9 cellular contexts compared by ENCODE assay signal in genomic region chr6:69791065-69791471, GRCh38. TPM values are rescaled to one million over a fixed set of nuclear protein-coding genes. Genes with fewer than 3 reads are reported as not detected.
A peak's percentile ranks its signal among the peaks of the same experiment; 100 is the strongest.
DNase-seq lines count a peak whose midpoint lies in the region; ATAC-seq, FAIRE-seq and TF ChIP-seq lines count a peak whose summit lies in the region.
"Had no signal": no experiment of that assay in that cellular context is flagged by ENCODE, and none has a peak within 500 bp of the region (broad histone marks: within the 10 kb centered on the region; RNA-seq: fewer than 3 reads in every experiment).

No MANE protein-coding gene starts in this region.

- H3K4me3 ChIP-seq in K562 (no peak overlapping the region), osteoblast (ENCODE audit: insufficient read depth, low read length) (no peak overlapping the region)

- H2AFZ ChIP-seq in K562 (ENCODE audit: low read depth, low read length) (no peak overlapping the region), osteoblast (ENCODE audit: low read length) (no peak overlapping the region)

- ATAC-seq in GM19324 (IDR thresholded peaks at IDR 0.05; ENCODE audit: low FRiP score, unreplicated experiment) = peak; percentile 62
- ATAC-seq in HG02981 (IDR thresholded peaks at IDR 0.05; ENCODE audit: unreplicated experiment) = peak; percentile 61
- ATAC-seq in K562 = peak; percentile 9; the same call in 2 of the 3 replicates

- no peak for TF ChIP-seq POLR2A in K562 (conservative IDR thresholded peaks at IDR 0.05)

- WGBS in K562 (ENCODE audit: insufficient coverage, low coverage, missing lambda C conversion rate) = 56% methylated on average over 2 of the region's 2 CpGs

- H3K4me2 ChIP-seq in K562 (ENCODE audit: insufficient read depth, low read length) (no peak overlapping the region), osteoblast (ENCODE audit: insufficient read depth, low read length) (no peak overlapping the region)

- no peak for TF ChIP-seq CTCF in K562 (IDR thresholded peaks at IDR 0.05 in 2 of 3, conservative IDR thresholded peaks at IDR 0.05 in 1 of 3; ENCODE audit: insufficient read depth in 2 of 3, low read depth in 1 of 3, low read length in 3 of 3)
- no peak for TF ChIP-seq CTCF in osteoblast (IDR thresholded peaks at IDR 0.05; ENCODE audit: extremely low read depth, low read depth, low read length)

- H3K36me3 ChIP-seq in K562 (ENCODE audit: control insufficient read depth, insufficient read depth, low read length) = peaks cover 18% of the 10 kb centered on the region; the same call in 2 of the 3 replicates
- H3K36me3 ChIP-seq in osteoblast (ENCODE audit: insufficient read depth, low read length) = no peaks in the 10 kb centered on the region

- POLR2A ChIA-PET in K562 (lab: Yijun Ruan, JAX) = no interaction called here

- no peak for TF ChIP-seq EP300 in K562 (IDR thresholded peaks at IDR 0.05; ENCODE audit: low read length)

- no TSS peak for BruUV-seq in K562 (replicated peaks; lab: Mats Ljungman, UMichigan)

- H3K9me1 ChIP-seq in K562 (ENCODE audit: control insufficient read depth, insufficient read depth, low read length) = no peaks in the 10 kb centered on the region

- in situ Hi-C loops in K562 (cut with MboI) = no loop called here

- CTCF ChIA-PET in K562 (lab: Yijun Ruan, JAX; ENCODE audit: low intra/inter-chr PET ratio) = no interaction called here

- no peak overlapping the region for H3K27ac ChIP-seq in K562 (ENCODE audit: extremely low read depth, low read depth, low read length)
- H3K27ac ChIP-seq in osteoblast (ENCODE audit: low read depth, low read length) = no peak overlapping the region

- H3K9me3 ChIP-seq in K562 (replicated peaks; ENCODE audit: control insufficient read depth, insufficient read depth, low read depth, low read length) (no peaks in the 10 kb centered on the region), osteoblast (ENCODE audit: low read depth, low read length) (no peaks in the 10 kb centered on the region)

- H3K4me1 ChIP-seq in K562 (replicated peaks in 1 of 2; ENCODE audit: control insufficient read depth in 2 of 2, insufficient read depth in 2 of 2, low read length in 2 of 2) (peaks cover 4 to 8% of the 10 kb centered on the region in 2 experiments), osteoblast (ENCODE audit: insufficient read depth, low read length) (peaks cover 4% of the 10 kb centered on the region)

- intact Hi-C loops in K562 (cut with micrococcal nuclease) = no loop called here

- TF ChIP-seq RAD21 in K562 (CRISPR knock-in tag; conservative IDR thresholded peaks at IDR 0.05 in 1 of 2, IDR thresholded peaks at IDR 0.05 in 1 of 2) = no peak

- H3K9ac ChIP-seq in K562 (ENCODE audit: insufficient read depth in 1 of 2, low read depth in 2 of 2, low read length in 2 of 2) = no peak overlapping the region

- H3K27me3 ChIP-seq in K562 (ENCODE audit: control insufficient read depth in 2 of 2, insufficient read depth in 2 of 2, low read length in 2 of 2) (no peaks in the 10 kb centered on the region), osteoblast (ENCODE audit: insufficient read depth, low read length) (no peaks in the 10 kb centered on the region)

- DNase-seq in K562 (ENCODE audit: extremely low read depth in 1 of 4, low spot score in 3 of 4) = no peak
- peak; percentile 38 for DNase-seq in osteoblast (ENCODE audit: insufficient read length, low spot score, missing footprints)
- DNase-seq in activated CD4-positive, CD25-positive, alpha-beta regulatory T cell (lab: John Stamatoyannopoulos, UW) = no peak
- no peak for DNase-seq in activated CD4-positive, alpha-beta T cell treated with anti-CD3 and anti-CD28 coated beads for 4 hours
- DNase-seq in Kasumi-1 (lab: John Stamatoyannopoulos, UW) = no peak
- DNase-seq in COLO829 (ENCODE audit: low spot score) = no peak

- no peak for FAIRE-seq in K562 (lab: Jason Lieb, UNC)
- FAIRE-seq: colon had no signal

- peaks cover 65% of the 10 kb centered on the region for H3K79me2 ChIP-seq in K562 (ENCODE audit: control insufficient read depth, insufficient read depth, low read length)
- peaks cover 31% of the 10 kb centered on the region for H3K79me2 ChIP-seq in osteoblast (ENCODE audit: insufficient read depth, low read length)

- H4K20me1 ChIP-seq in K562 (replicated peaks; ENCODE audit: control insufficient read depth, insufficient read depth, low read length) (no peaks in the 10 kb centered on the region), osteoblast (ENCODE audit: insufficient read depth, low read length) (peaks cover 3% of the 10 kb centered on the region)

TF ChIP-seq in K562, 482 proteins besides CTCF, POLR2A, EP300 and RAD21:
- no peak for TF ChIP-seq CTBP1 (IDR thresholded peaks at IDR 0.05; ENCODE audit: borderline replicate concordance)
- TF ChIP-seq ZNF184 (CRISPR knock-in tag; IDR thresholded peaks at IDR 0.05) = no peak
- TF ChIP-seq HMBOX1 (IDR thresholded peaks at IDR 0.05) = peak; percentile 43; the same call in 1 of the 2 replicates
- TF ChIP-seq NFIC (IDR thresholded peaks at IDR 0.05) = 0 out of 2 replicates have a peak, but pooled peaks have one; percentile 28

RNA-seq across cellular contexts. Expression of gene LMBRD1, which starts 5.7 kb away (rescaled TPM):
- 17.8 and 55.4 TPM in 2 replicates for total RNA-seq in K562 (2011; cell fraction: chromatin; rRNA removed; ENCODE audit: low replicate concordance)
- total RNA-seq in K562 (2011; cell fraction: nucleolus; rRNA removed) = 22.0 and 25.8 TPM in 2 replicates
- 39.2 and 40.0 TPM in 2 replicates for total RNA-seq in K562 (2011; cell fraction: nucleoplasm; rRNA removed)
- total RNA-seq in K562 (2014; rRNA removed) = 14.0 and 16.2 TPM in 2 replicates
- total RNA-seq in K562 (2014; rRNA removed; fragmentation: Illumina TruSeq; extraction: Trizol) = 32.8 and 36.2 TPM in 2 replicates
- total RNA-seq in K562 (2015; rRNA removed; fragmentation: Illumina TruSeq; extraction: Trizol) = 24.6 and 26.5 TPM in 2 replicates
- total RNA-seq in K562 (2021) = 19.5 and 21.4 TPM in 2 replicates
- 20.2 and 31.2 TPM in 2 replicates for polyA plus RNA-seq in K562 (2011; rRNA removed)
- polyA plus RNA-seq in K562 (2011; cell fraction: cytosol; rRNA removed) = 4.2 and 13.3 TPM in 2 replicates
- 7.4 and 11.4 TPM in 2 replicates for polyA plus RNA-seq in K562 (2011; cell fraction: nucleus; rRNA removed)
- polyA plus RNA-seq in K562 (2012) = 19.7 and 22.0 TPM in 2 replicates
- 21.1 and 24.0 TPM in 2 replicates for polyA plus RNA-seq in K562 (2014; fragmentation: Illumina TruSeq; extraction: Trizol)
- polyA plus RNA-seq in K562 (2014; fragmentation: Nextera tagmentation; extraction: Ambion mirVana) = 10 to 100 TPM; 64.3 to 85.2 TPM
- 21.3 and 22.2 TPM in 2 replicates for polyA plus RNA-seq in K562 (2014; rRNA removed)
- 27.8 and 29.0 TPM in 2 replicates for polyA minus RNA-seq in K562 (2011; rRNA and poly(A)+ RNA removed)
- polyA minus RNA-seq in K562 (2011; cell fraction: cytosol; rRNA and poly(A)+ RNA removed) = 6.0 and 10.0 TPM in 2 replicates
- 26.8 and 38.5 TPM in 2 replicates for polyA minus RNA-seq in K562 (2011; cell fraction: nucleus; rRNA and poly(A)+ RNA removed)
- total RNA-seq in osteoblast = 36.2 and 36.8 TPM in 2 replicates

Comparison
In these comparisons a context has a peak if more than half of its experiments do, and no peak if none do; other contexts are left out.
1. ATAC-seq: peak in every context shown above with its lines; median percentile 62 in GM19324; 61 in HG02981; 9 in K562.